Comparison of ENCODE assay signal across 8 cellular contexts in the genomic region with DNA sequence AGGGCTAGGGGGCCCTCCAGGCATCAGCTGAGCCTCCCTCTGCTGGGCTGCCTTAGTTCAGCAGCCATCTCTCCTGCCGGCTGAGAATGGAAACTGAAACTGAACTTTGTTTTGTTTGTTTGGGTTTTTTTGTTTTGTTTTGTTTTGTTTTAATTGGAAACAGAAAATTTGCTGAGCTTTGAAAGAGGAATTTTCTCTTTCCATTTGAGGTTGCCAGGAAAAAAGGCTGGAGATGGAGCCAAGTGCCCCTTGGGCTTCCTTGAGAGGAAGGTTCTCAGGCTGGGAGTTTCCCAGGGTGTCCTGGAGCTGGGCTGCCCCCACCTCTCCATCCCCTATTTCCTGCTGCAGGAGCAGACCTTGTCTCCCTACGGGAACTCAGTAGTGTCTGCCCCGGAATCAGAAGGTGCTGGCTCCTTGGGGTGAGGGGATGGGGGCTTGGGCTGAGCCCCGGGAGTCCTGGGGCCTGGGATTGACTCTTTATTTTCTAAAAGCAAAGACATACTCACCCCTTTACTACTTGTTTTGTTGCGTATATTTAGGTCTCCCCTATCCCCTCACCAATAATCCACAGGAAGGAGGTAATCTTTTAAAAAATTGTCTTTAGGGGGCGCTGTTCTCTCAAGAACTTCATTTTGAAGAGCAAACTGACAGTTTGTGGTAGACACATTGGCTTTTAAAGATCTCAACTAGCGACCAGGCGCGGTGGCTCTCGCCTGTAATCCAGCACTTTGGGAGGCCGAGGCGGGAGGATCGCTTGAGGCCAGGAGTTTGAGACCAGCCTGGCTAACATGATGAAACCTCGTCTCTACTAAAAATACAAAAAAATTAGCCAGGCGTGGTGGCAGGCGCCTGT. TPM values are rescaled to one million over a fixed set of nuclear protein-coding genes. Genes with fewer than 3 reads are reported as not detected.
DNase-seq lines count a peak whose midpoint lies in the region; ATAC-seq and TF ChIP-seq lines count a peak whose summit lies in the region.

No MANE protein-coding gene starts in this region.

- peak overlapping the region; percentile 97 for H3K27ac Mint-ChIP-seq in stimulated activated effector memory CD8-positive, alpha-beta T cell treated with anti-CD3 and anti-CD28 coated beads, Interleukin-12 subunit alpha, Interleukin-12 subunit beta, amount 100 ng/mL, for 72 hours

- H3K9me3 ChIP-seq in left lung: no peaks in the 10 kb centered on the region

- no peaks in the 10 kb centered on the region for H3K36me3 ChIP-seq in left lung

- H3K27me3 ChIP-seq in left lung: no peaks in the 10 kb centered on the region

- TF ChIP-seq POLR2A in NB4 (IDR thresholded peaks at IDR 0.05; ENCODE audit: extremely low read depth, insufficient read length): no peak

- H3K36me3 Mint-ChIP-seq in stimulated activated effector memory CD8-positive, alpha-beta T cell treated with anti-CD3 and anti-CD28 coated beads, Interleukin-12 subunit alpha, Interleukin-12 subunit beta, amount 100 ng/mL, for 72 hours: no peaks in the 10 kb centered on the region

- H3K4me3 ChIP-seq in NB4 (ENCODE audit: low read depth, low read length) (no peak overlapping the region), left lung (peak overlapping the region in 1 of 2 donors; percentile 39)

- no peaks in the 10 kb centered on the region for H3K9me3 Mint-ChIP-seq in stimulated activated effector memory CD8-positive, alpha-beta T cell treated with anti-CD3 and anti-CD28 coated beads, Interleukin-12 subunit alpha, Interleukin-12 subunit beta, amount 100 ng/mL, for 72 hours

- intact Hi-C loops in left lung (cut with DNase I): no loop called here

- peak overlapping the region; percentile 75 for H3K27ac ChIP-seq in cingulate gyrus (ENCODE audit: low read depth, low read length)
- peak overlapping the region; percentile 45 to 83 for H3K27ac ChIP-seq in left lung

- H3K4me1 ChIP-seq in left lung: peaks cover 0 to 17% of the 10 kb centered on the region in 2 donors

- peak overlapping the region; percentile 75 for H3K4me3 Mint-ChIP-seq in stimulated activated effector memory CD8-positive, alpha-beta T cell treated with anti-CD3 and anti-CD28 coated beads, Interleukin-12 subunit alpha, Interleukin-12 subunit beta, amount 100 ng/mL, for 72 hours

- peaks cover 18% of the 10 kb centered on the region for H3K4me1 Mint-ChIP-seq in stimulated activated effector memory CD8-positive, alpha-beta T cell treated with anti-CD3 and anti-CD28 coated beads, Interleukin-12 subunit alpha, Interleukin-12 subunit beta, amount 100 ng/mL, for 72 hours

- ATAC-seq in HG02588 (IDR thresholded peaks at IDR 0.05; ENCODE audit: unreplicated experiment) (peak; percentile 58), left lung (peak; percentile 89)
- peak; percentile 95 for ATAC-seq in stimulated activated effector memory CD8-positive, alpha-beta T cell treated with anti-CD3 and anti-CD28 coated beads, Interleukin-12 subunit alpha, Interleukin-12 subunit beta, amount 100 ng/mL, for 72 hours

- peak; percentile 57 for TF ChIP-seq CTCF in NB4 (IDR thresholded peaks at IDR 0.05; ENCODE audit: low read depth, low read length)
- peak; percentile 33 to 44 for TF ChIP-seq CTCF in left lung (IDR thresholded peaks at IDR 0.05)

- peak; percentile 70 for DNase-seq in SIG-M5 treated with dmso at 0.1 percent for 504 hours (lab: John Stamatoyannopoulos, UW; ENCODE audit: unreplicated experiment)
- DNase-seq in SIG-M5 (lab: John Stamatoyannopoulos, UW): no peak
- peak; percentile 83 for DNase-seq in NB4 (ENCODE audit: low read depth)
- peak in 3 of 4 experiments; percentile 5 to 36 (median 35) for DNase-seq in activated CD4-positive, CD25-positive, alpha-beta regulatory T cell (lab: John Stamatoyannopoulos, UW)
- DNase-seq in left lung: peak in 1 of 2 donors; percentile 39
- DNase-seq in stimulated activated effector memory CD8-positive, alpha-beta T cell treated with anti-CD3 and anti-CD28 coated beads, Interleukin-12 subunit alpha, Interleukin-12 subunit beta, amount 100 ng/mL, for 72 hours (ENCODE audit: low spot score in 2 of 2): peak; percentile 36 to 79

RNA-seq across cellular contexts. Expression of a gene that starts 21.3 kb away (rescaled TPM):
- 10 to 100 TPM in 1 of 2 donors, 1 to 10 TPM in 1; 4.8 to 11.9 TPM for total RNA-seq in left lung

RNA-seq across cellular contexts. Expression of a gene that starts 44.1 kb away (rescaled TPM):
- total RNA-seq in left lung: 10 to 100 TPM; 11.9 to 15.7 TPM
